Comparison of ENCODE assay signal across 13 cellular contexts in genomic region chr6:110589865-110590513, GRCh38.
DNase-seq lines count a peak whose midpoint lies in the region; ATAC-seq, FAIRE-seq and TF ChIP-seq lines count a peak whose summit lies in the region.
"Had no signal": no experiment of that assay in that cellular context is flagged by ENCODE, and none has a peak within 500 bp of the region (broad histone marks: within the 10 kb centered on the region; RNA-seq: fewer than 3 reads in every experiment).

No MANE protein-coding gene starts in this region.

- no peak overlapping the region for H2BK5ac ChIP-seq in trophoblast cell (ENCODE audit: low read depth, low read length, poor library complexity)

- H3K36me3 ChIP-seq in GM12878 (ENCODE audit: control insufficient read depth in 2 of 2, insufficient read depth in 2 of 2, low read length in 1 of 2) (no peaks in the 10 kb centered on the region), ovary (no peaks in the 10 kb centered on the region), trophoblast cell (ENCODE audit: control insufficient read depth in 1 of 2, insufficient read depth in 2 of 2, low read length in 2 of 2) (no peaks in the 10 kb centered on the region)
- H3K36me3 ChIP-seq: HAP-1, SJCRH30 had no signal

- no peak overlapping the region for H2BK120ac ChIP-seq in trophoblast cell (ENCODE audit: insufficient read depth, low read length, poor library complexity)

- no peak overlapping the region for H3K4ac ChIP-seq in trophoblast cell (ENCODE audit: low read depth, low read length)

- CTCF ChIA-PET in GM12878 (lab: Yijun Ruan, JAX): interaction anchor here (0.7 to 2.4 kb wide), 9 partner anchors 9 to 421 kb away, joined by 3 to 6 read pairs (median 3); no protein-coding TSS in a partner anchor

- peak; percentile 98 for ATAC-seq in GM18517 (IDR thresholded peaks at IDR 0.05; ENCODE audit: unreplicated experiment)
- ATAC-seq in GM19468 (IDR thresholded peaks at IDR 0.05; ENCODE audit: extremely low read depth, unreplicated experiment): peak; percentile 84
- ATAC-seq in HG03045 (IDR thresholded peaks at IDR 0.05; ENCODE audit: unreplicated experiment): peak; percentile 92
- ATAC-seq in GM12878: peak; percentile 92

- H3K27ac ChIP-seq in GM12878 (ENCODE audit: control insufficient read depth, insufficient read depth) (peak overlapping the region; percentile 29), ovary (no peak overlapping the region), trophoblast cell (ENCODE audit: low read depth, low read length) (no peak overlapping the region)
- H3K27ac ChIP-seq: SJCRH30 had no signal

- no peak overlapping the region for H3K18ac ChIP-seq in trophoblast cell (ENCODE audit: low read length)

- H3K79me1 ChIP-seq in trophoblast cell (ENCODE audit: low read length): no peaks in the 10 kb centered on the region

- TF ChIP-seq EP300 in GM12878 (IDR thresholded peaks at IDR 0.05; ENCODE audit: borderline replicate concordance in 1 of 2, control insufficient read depth in 1 of 2, low read depth in 2 of 2, low read length in 2 of 2) (no peak; a peak in 2 of 4 replicates), ovary (IDR thresholded peaks at IDR 0.05) (no peak)

- SMC1A ChIA-PET in GM12878 (lab: Charles Lee; ENCODE audit: uncharacterized antibody, unreplicated experiment): interaction anchor here (0.7 to 2.4 kb wide), 18 partner anchors 9 to 392 kb away, joined by 3 to 11 read pairs (median 4); partner anchors contain the start of genes CDK19 and RPF2

- DNase-seq in GM12878 (ENCODE audit: low read depth, low spot score): peak; percentile 56
- no peak for DNase-seq in G401 (ENCODE audit: low spot score)
- no peak for DNase-seq in DMS114 treated with DMSO at 0.1 percent for 48 hours (lab: John Stamatoyannopoulos, UW; ENCODE audit: unreplicated experiment)
- DNase-seq in ovary: no peak
- no peak for DNase-seq in trophoblast cell
- DNase-seq: caudate nucleus, foreskin melanocyte, NCI-H146, SJCRH30 had no signal

- no peak overlapping the region for H4K91ac ChIP-seq in trophoblast cell (ENCODE audit: low read depth, low read length)

- H3K4me1 ChIP-seq in GM12878 (ENCODE audit: control insufficient read depth, insufficient read depth, low read length): peaks cover 20% of the 10 kb centered on the region
- no peaks in the 10 kb centered on the region for H3K4me1 ChIP-seq in ovary (ENCODE audit: insufficient read depth)
- no peaks in the 10 kb centered on the region for H3K4me1 ChIP-seq in trophoblast cell (ENCODE audit: control insufficient read depth in 1 of 2, insufficient read depth in 2 of 2, low read length in 2 of 2)
- H3K4me1 ChIP-seq: SJCRH30 had no signal

- intact Hi-C loops in GM12878 (cut with micrococcal nuclease; ENCODE audit: unreplicated experiment): loop anchor here (1.0 to 2.0 kb wide), 2 partner anchors 27 to 53 kb away; no protein-coding TSS in a partner anchor
- intact Hi-C loops in ovary (cut with DNase I): no loop called here

- H4K12ac ChIP-seq in trophoblast cell (ENCODE audit: low read depth, low read length): no peak overlapping the region

- peak overlapping the region; percentile 9; the same call in 1 of the 2 replicates for H3K9ac ChIP-seq in GM12878 (ENCODE audit: control insufficient read depth, insufficient read depth, low read length)
- no peak overlapping the region for H3K9ac ChIP-seq in trophoblast cell (ENCODE audit: low read length)

- BruUV-seq in GM12878 (replicated peaks; lab: Mats Ljungman, UMichigan): no TSS peak

- H4K8ac ChIP-seq in trophoblast cell (ENCODE audit: low read depth, low read length): no peak overlapping the region

- no peak for TF ChIP-seq RAD21 in GM12878 (IDR thresholded peaks at IDR 0.05; ENCODE audit: insufficient read depth, low read depth, low read length)

- H3K23ac ChIP-seq in trophoblast cell (ENCODE audit: low read length): no peak overlapping the region

- H3K79me2 ChIP-seq in GM12878 (ENCODE audit: control insufficient read depth, insufficient read depth, low read length): no peaks in the 10 kb centered on the region
- no peaks in the 10 kb centered on the region for H3K79me2 ChIP-seq in trophoblast cell (ENCODE audit: control insufficient read depth, insufficient read depth, low read length, poor library complexity)

- H3K14ac ChIP-seq in trophoblast cell (ENCODE audit: low read length): no peak overlapping the region

- peaks cover 2% of the 10 kb centered on the region; the same call in 1 of the 3 replicates for H3K9me3 ChIP-seq in GM12878 (replicated peaks; ENCODE audit: control insufficient read depth, insufficient read depth, low read length)
- H3K9me3 ChIP-seq in ovary: no peaks in the 10 kb centered on the region
- no peaks in the 10 kb centered on the region for H3K9me3 ChIP-seq in trophoblast cell (ENCODE audit: insufficient read depth, low read depth, low read length)
- H3K9me3 ChIP-seq: HAP-1 had no signal

- H4K20me1 ChIP-seq in GM12878 (ENCODE audit: control insufficient read depth, insufficient read depth): no peaks in the 10 kb centered on the region

- TF ChIP-seq POLR2A in GM12878 (IDR thresholded peaks at IDR 0.05; ENCODE audit: low read depth, low read length): no peak
- no peak for TF ChIP-seq POLR2A in ovary (IDR thresholded peaks at IDR 0.05)

- H3K27me3 ChIP-seq in GM12878 (replicated peaks in 1 of 2; ENCODE audit: control insufficient read depth in 2 of 2, insufficient read depth in 2 of 2, low read length in 1 of 2) (no peaks in the 10 kb centered on the region), ovary (no peaks in the 10 kb centered on the region), trophoblast cell (ENCODE audit: insufficient read depth, low read length) (no peaks in the 10 kb centered on the region)
- H3K27me3 ChIP-seq: SJCRH30 had no signal

- H2AK5ac ChIP-seq in trophoblast cell (ENCODE audit: low read length): no peak overlapping the region

- peak; percentile 81 for FAIRE-seq in GM12878 (lab: Jason Lieb, UNC)

- RAD21 ChIA-PET in GM12878 (lab: Charles Lee; ENCODE audit: unreplicated experiment): interaction anchor here (1.0 to 1.3 kb wide), 12 partner anchors 9 to 420 kb away, joined by 3 to 10 read pairs (median 4); partner anchors contain the start of genes AMD1 and CDK19

- peak overlapping the region; percentile 83 for H2AFZ ChIP-seq in GM12878 (ENCODE audit: control insufficient read depth, low read depth, low read length)
- no peak overlapping the region for H2AFZ ChIP-seq in trophoblast cell (ENCODE audit: insufficient read depth, low read length, poor library complexity)

- no peak overlapping the region for H3K4me3 ChIP-seq in GM12878
- H3K4me3 ChIP-seq in ovary: no peak overlapping the region
- H3K4me3 ChIP-seq in trophoblast cell (ENCODE audit: low read depth, low read length): no peak overlapping the region
- H3K4me3 ChIP-seq: HAP-1, SJCRH30 had no signal

- POLR2A ChIA-PET in GM12878 (lab: Charles Lee): interaction anchor here (0.5 to 1.2 kb wide), 4 partner anchors 221 to 1573 kb away, joined by 3 to 5 read pairs (median 4); no protein-coding TSS in a partner anchor

- in situ Hi-C loops in GM12878 (cut with MboI): no loop called here
- in situ Hi-C loops in G401 (cut with HindIII; ENCODE audit: low sequenced_read_pairs): no loop called here

- no peak for TF ChIP-seq CTCF in GM12878 (IDR thresholded peaks at IDR 0.05 in 2 of 3, conservative IDR thresholded peaks at IDR 0.05 in 1 of 3; ENCODE audit: control insufficient read depth in 2 of 3, extremely low read depth in 1 of 3, insufficient read depth in 1 of 3, low read depth in 3 of 3, low read length in 3 of 3)
- no peak for TF ChIP-seq CTCF in ovary (IDR thresholded peaks at IDR 0.05)

- no peak overlapping the region for H2BK12ac ChIP-seq in trophoblast cell (ENCODE audit: low read length)

- 1% methylated on average over 6 of the region's 6 CpGs for WGBS in GM12878 (ENCODE audit: insufficient coverage, insufficient replicate concordance, low lambda C conversion rate, missing lambda C conversion rate)
- WGBS in ovary, 3 donors: 84 to 87% (median 85%) methylated on average over 6 of the region's 6 CpGs
- WGBS in trophoblast cell (ENCODE audit: extremely low coverage, insufficient coverage, insufficient read length): no CpG with 5 or more reads among the region's 6 CpGs

- H3K4me2 ChIP-seq in GM12878 (ENCODE audit: control insufficient read depth, insufficient read depth) (peak overlapping the region; percentile 52), trophoblast cell (ENCODE audit: low read length) (no peak overlapping the region)

TF ChIP-seq in GM12878, 131 proteins besides CTCF, POLR2A, EP300 and RAD21 (continues in another document):
- no peak for TF ChIP-seq ZZZ3 (IDR thresholded peaks at IDR 0.05; ENCODE audit: control insufficient read depth, insufficient read length, low read depth)
- peak; percentile 52; the same call in 1 of the 2 replicates for TF ChIP-seq BACH1 (IDR thresholded peaks at IDR 0.05; ENCODE audit: borderline replicate concordance)
- peak; percentile 65 for TF ChIP-seq MEF2B (IDR thresholded peaks at IDR 0.05; ENCODE audit: partially characterized antibody, poor library complexity, severe bottlenecking)
- TF ChIP-seq SKIL (IDR thresholded peaks at IDR 0.05; ENCODE audit: low read depth, poor library complexity, severe bottlenecking): peak; percentile 46
- TF ChIP-seq RFX5 (IDR thresholded peaks at IDR 0.05; ENCODE audit: low read depth, low read length): no peak
